In genomic region chr3:146543461-146544012, GRCh38 we compare ENCODE assay signal across 8 cellular contexts. TPM values are rescaled to one million over a fixed set of nuclear protein-coding genes. Genes with fewer than 3 reads are reported as not detected.
DNase-seq lines count a peak whose midpoint lies in the region; ATAC-seq and TF ChIP-seq lines count a peak whose summit lies in the region.

No MANE protein-coding gene starts in this region.

- TSS peak; percentile 24 for BruUV-seq in Calu3 (replicated peaks; lab: Mats Ljungman, UMichigan)

- peaks cover 56% of the 10 kb centered on the region for H3K4me1 Mint-ChIP-seq in Calu3 (ENCODE audit: low read depth, unreplicated experiment)

- H3K27me3 Mint-ChIP-seq in Calu3 (ENCODE audit: unreplicated experiment): no peaks in the 10 kb centered on the region

- intact Hi-C loops in Calu3 (cut with micrococcal nuclease; ENCODE audit: unreplicated experiment): loop anchor here (1.0 to 2.0 kb wide), 5 partner anchors 15 to 381 kb away; partner anchors contain the start of gene PLSCR2

- H3K36me3 Mint-ChIP-seq in Calu3 (ENCODE audit: insufficient read depth, unreplicated experiment): peaks cover 81% of the 10 kb centered on the region
- H3K36me3 Mint-ChIP-seq in activated naive CD4-positive, alpha-beta T cell treated with anti-CD3 and anti-CD28 coated beads, Interleukin-2, amount 50 U/mL, for 72 hours: peaks cover 20 to 38% of the 10 kb centered on the region in 2 donors

- ATAC-seq in GM21381 (IDR thresholded peaks at IDR 0.05; ENCODE audit: unreplicated experiment): peak; percentile 7
- peak; percentile 1 to 6 for ATAC-seq in activated naive CD4-positive, alpha-beta T cell treated with anti-CD3 and anti-CD28 coated beads, Interleukin-2, amount 50 U/mL, for 72 hours

- H3K4me3 ChIP-seq in right atrium auricular region: peak overlapping the region; percentile 72 to 80
- H3K4me3 ChIP-seq in skeletal muscle cell (ENCODE audit: low read depth, low read length): peak overlapping the region; percentile 73

- DNase-seq in Calu3 (no peak), HT1080 (ENCODE audit: low read depth) (peak; percentile 32), right atrium auricular region (ENCODE audit: low spot score) (no peak), skeletal muscle cell (ENCODE audit: low read depth) (no peak), DMS114 treated with DMSO at 0.1 percent for 48 hours (lab: John Stamatoyannopoulos, UW; ENCODE audit: unreplicated experiment) (no peak), SK-N-DZ (ENCODE audit: low spot score) (no peak)
- DNase-seq in activated naive CD4-positive, alpha-beta T cell treated with anti-CD3 and anti-CD28 coated beads, Interleukin-2, amount 50 U/mL, for 72 hours (ENCODE audit: low spot score in 2 of 2): no peak

- no peaks in the 10 kb centered on the region for H3K9me3 Mint-ChIP-seq in Calu3 (ENCODE audit: low read depth, unreplicated experiment)
- no peaks in the 10 kb centered on the region for H3K9me3 Mint-ChIP-seq in activated naive CD4-positive, alpha-beta T cell treated with anti-CD3 and anti-CD28 coated beads, Interleukin-2, amount 50 U/mL, for 72 hours

- no peaks in the 10 kb centered on the region for H3K9me3 ChIP-seq in right atrium auricular region

- no peaks in the 10 kb centered on the region for H3K27me3 ChIP-seq in right atrium auricular region

- CTCF ChIA-PET in Calu3 (lab: Charles Lee): interaction anchor here (0.7 to 2.2 kb wide), 6 partner anchors 9 to 37 kb away, joined by 3 to 8 read pairs (median 4); no protein-coding TSS in a partner anchor

- TF ChIP-seq CTCF in Calu3 (IDR thresholded peaks at IDR 0.05; ENCODE audit: unreplicated experiment): no peak
- TF ChIP-seq CTCF in right atrium auricular region (IDR thresholded peaks at IDR 0.05): no peak

- H3K4me3 Mint-ChIP-seq in Calu3 (ENCODE audit: low read depth, unreplicated experiment): peak overlapping the region; percentile 87

- peaks cover 0 to 34% of the 10 kb centered on the region in 2 donors for H3K4me1 ChIP-seq in right atrium auricular region

- no peaks in the 10 kb centered on the region for H3K36me3 ChIP-seq in right atrium auricular region

- H3K27ac Mint-ChIP-seq in Calu3 (ENCODE audit: unreplicated experiment): peak overlapping the region; percentile 91
- peak overlapping the region; percentile 96 to 98 for H3K27ac Mint-ChIP-seq in activated naive CD4-positive, alpha-beta T cell treated with anti-CD3 and anti-CD28 coated beads, Interleukin-2, amount 50 U/mL, for 72 hours

- peak overlapping the region; percentile 94 to 98 for H3K27ac ChIP-seq in right atrium auricular region

RNA-seq across cellular contexts. Expression of gene PLSCR1, which starts 0.9 kb away (rescaled TPM):
- 887 and 1,018 TPM in 2 replicates for total RNA-seq in Calu3 (2022)
- 90.5 and 110 TPM in 2 replicates for total RNA-seq in HT1080 (2014; rRNA removed; shearing (Covaris generic))
- 68.3 and 83.6 TPM in 2 replicates for polyA plus RNA-seq in HT1080 (2015; cell fraction: cytosol; rRNA removed)
- polyA plus RNA-seq in HT1080 (2015; cell fraction: nucleus; rRNA removed): 79.8 and 108 TPM in 2 replicates
- total RNA-seq in activated naive CD4-positive, alpha-beta T cell treated with anti-CD3 and anti-CD28 coated beads, Interleukin-2, amount 50 U/mL, for 72 hours: 100 to 1,000 TPM in 1 of 2 donors, 10 to 100 TPM in 1; 41.0 to 103 TPM
- total RNA-seq in right atrium auricular region: 10 to 100 TPM; 42.7 to 43.1 TPM
- polyA plus RNA-seq in SK-N-DZ (2014; cell fraction: cytosol; rRNA removed): 71.3 and 107 TPM in 2 replicates
- polyA plus RNA-seq in SK-N-DZ (2014; cell fraction: nucleus; rRNA removed): 42.5 and 80.3 TPM in 2 replicates
